ENCODE assay signal across 24 cellular contexts in genomic region chr20:57261488-57262243, GRCh38. TPM values are rescaled to one million over a fixed set of nuclear protein-coding genes. Genes with fewer than 3 reads are reported as not detected.
DNase-seq lines count a peak whose midpoint lies in the region; ATAC-seq and TF ChIP-seq lines count a peak whose summit lies in the region.
"Had no signal": no experiment of that assay in that cellular context is flagged by ENCODE, and none has a peak within 500 bp of the region (broad histone marks: within the 10 kb centered on the region; RNA-seq: fewer than 3 reads in every experiment).

No MANE protein-coding gene starts in this region.

- H3K9me3 ChIP-seq in HEK293 (ENCODE audit: control insufficient read depth, insufficient read depth, low read depth, low read length) (no peaks in the 10 kb centered on the region), hepatocyte (ENCODE audit: low read depth) (no peaks in the 10 kb centered on the region), trophoblast cell (ENCODE audit: insufficient read depth, low read depth, low read length) (peaks cover 3% of the 10 kb centered on the region)
- H3K9me3 ChIP-seq: ovary had no signal

- no peak overlapping the region for H3K23ac ChIP-seq in trophoblast cell (ENCODE audit: low read length)

- no peak overlapping the region for H2BK120ac ChIP-seq in trophoblast cell (ENCODE audit: insufficient read depth, low read length, poor library complexity)

- H3K79me2 ChIP-seq in hepatocyte (peaks cover 45% of the 10 kb centered on the region), trophoblast cell (ENCODE audit: control insufficient read depth, insufficient read depth, low read length, poor library complexity) (peaks cover 4% of the 10 kb centered on the region)

- peaks cover 5% of the 10 kb centered on the region for H3K79me1 ChIP-seq in trophoblast cell (ENCODE audit: low read length)

- WGBS in hepatocyte (ENCODE audit: low lambda C conversion rate, missing lambda C conversion rate), result 45% methylated on average over 13 of the region's 13 CpGs
- WGBS in trophoblast cell (ENCODE audit: extremely low coverage, insufficient coverage, insufficient read length), result no CpG with 5 or more reads among the region's 13 CpGs

- H2AFZ ChIP-seq in hepatocyte (no peak overlapping the region), trophoblast cell (ENCODE audit: insufficient read depth, low read length, poor library complexity) (no peak overlapping the region)

- H3K36me3 ChIP-seq in HEK293 (ENCODE audit: control insufficient read depth in 2 of 2, insufficient read depth in 1 of 2, low read length in 2 of 2) (no peaks in the 10 kb centered on the region), hepatocyte (replicated peaks; ENCODE audit: insufficient read depth, low read depth) (no peaks in the 10 kb centered on the region), trophoblast cell (ENCODE audit: control insufficient read depth in 1 of 2, insufficient read depth in 2 of 2, low read length in 2 of 2) (no peaks in the 10 kb centered on the region)
- H3K36me3 ChIP-seq: ovary had no signal

- H2BK12ac ChIP-seq in trophoblast cell (ENCODE audit: low read length), result no peak overlapping the region

- no peak overlapping the region for H3K14ac ChIP-seq in trophoblast cell (ENCODE audit: low read length)

- CTCF ChIA-PET in HEK293 (lab: Yijun Ruan, JAX), result interaction anchor here (0.8 kb wide), 1 partner anchor 169 kb away, joined by 4 read pairs; no protein-coding TSS in a partner anchor

- no peak overlapping the region for H4K91ac ChIP-seq in trophoblast cell (ENCODE audit: low read depth, low read length)

- H3K4me2 ChIP-seq in hepatocyte (peak overlapping the region; percentile 88), trophoblast cell (ENCODE audit: low read length) (no peak overlapping the region)
- H3K4me2 ChIP-seq: KMS-11 had no signal

- H4K8ac ChIP-seq in trophoblast cell (ENCODE audit: low read depth, low read length), result no peak overlapping the region

- POLR2A ChIA-PET in HEK293 (lab: Yijun Ruan, JAX), result no interaction called here

- no peak overlapping the region for H3K4me3 ChIP-seq in HEK293 (ENCODE audit: low read depth, low read length)
- no peak overlapping the region for H3K4me3 ChIP-seq in hepatocyte
- H3K4me3 ChIP-seq in trophoblast cell (ENCODE audit: low read depth, low read length), result no peak overlapping the region
- H3K4me3 ChIP-seq: lung, ovary had no signal

- H3K4me1 ChIP-seq in HEK293 (ENCODE audit: control insufficient read depth, insufficient read depth, low read length) (peaks cover 31% of the 10 kb centered on the region), hepatocyte (ENCODE audit: insufficient read depth) (peaks cover 59% of the 10 kb centered on the region), trophoblast cell (ENCODE audit: control insufficient read depth in 1 of 2, insufficient read depth in 2 of 2, low read length in 2 of 2) (peaks cover 18 to 35% of the 10 kb centered on the region in 2 experiments)

- H2BK5ac ChIP-seq in trophoblast cell (ENCODE audit: low read depth, low read length, poor library complexity), result no peak overlapping the region

- H2AK5ac ChIP-seq in trophoblast cell (ENCODE audit: low read length), result no peak overlapping the region

- DNase-seq in hepatocyte (ENCODE audit: low spot score) (no peak), trophoblast cell (no peak), NCI-H2196 (lab: John Stamatoyannopoulos, UW; ENCODE audit: unreplicated experiment) (no peak), amygdala (lab: John Stamatoyannopoulos, UW) (no peak), dermis blood vessel endothelial cell (no peak)
- DNase-seq: activated CD4-positive, alpha-beta T cell treated with anti-CD3 and anti-CD28 coated beads for 36 hours; activated CD8-positive, alpha-beta memory T cell treated with anti-CD3 and anti-CD28 coated beads for 24 hours; activated naive CD4-positive, alpha-beta T cell; activated T-cell treated with anti-CD3 and anti-CD28 coated beads, Interleukin-2, amount 50 U/mL, for 24 hours; GOT3; hippocampal formation; naive B cell; NCI-H146; ovary had no signal

- H4K12ac ChIP-seq in trophoblast cell (ENCODE audit: low read depth, low read length), result no peak overlapping the region

- H3K9me2 ChIP-seq in hepatocyte (replicated peaks; ENCODE audit: insufficient read depth), result no peaks in the 10 kb centered on the region

- TF ChIP-seq CTCF in HEK293 (tag by site-specific recombination; IDR thresholded peaks at IDR 0.05), result no peak
- no peak for TF ChIP-seq CTCF in VCaP (conservative IDR thresholded peaks at IDR 0.05)
- no peak for TF ChIP-seq CTCF in hepatocyte (IDR thresholded peaks at IDR 0.05; ENCODE audit: poor library complexity)

- H3K9ac ChIP-seq in trophoblast cell (ENCODE audit: low read length), result no peak overlapping the region
- H3K9ac ChIP-seq: KMS-11 had no signal

- no peak for ATAC-seq in HG02840 (IDR thresholded peaks at IDR 0.05; ENCODE audit: low FRiP score, unreplicated experiment)
- ATAC-seq: activated CD4-positive, alpha-beta T cell treated with anti-CD3 and anti-CD28 coated beads for 36 hours had no signal

- H3K4ac ChIP-seq in trophoblast cell (ENCODE audit: low read depth, low read length), result no peak overlapping the region

- H3K27ac ChIP-seq in HEK293 (ENCODE audit: extremely low read depth, low read depth, low read length) (no peak overlapping the region), VCaP (peak overlapping the region; percentile 87), hepatocyte (peak overlapping the region; percentile 68), trophoblast cell (ENCODE audit: low read depth, low read length) (peak overlapping the region; percentile 31)
- H3K27ac ChIP-seq: C4-2B, KMS-11, ovary had no signal

- no peak overlapping the region for H3K18ac ChIP-seq in trophoblast cell (ENCODE audit: low read length)

- H4K20me1 ChIP-seq in hepatocyte (ENCODE audit: insufficient read depth, poor library complexity, severe bottlenecking), result no peaks in the 10 kb centered on the region

- H3K27me3 ChIP-seq in hepatocyte, result peaks cover 3% of the 10 kb centered on the region
- peaks cover 11% of the 10 kb centered on the region for H3K27me3 ChIP-seq in trophoblast cell (ENCODE audit: insufficient read depth, low read length)
- H3K27me3 ChIP-seq: ovary had no signal

TF ChIP-seq in HEK293, 187 proteins besides CTCF, POLR2A, EP300 and RAD21 (continues in another document):
- TF ChIP-seq ZNF560 (tag by site-specific recombination; IDR thresholded peaks at IDR 0.05; ENCODE audit: borderline replicate concordance) (no peak), ZNF777 (tag by site-specific recombination; IDR thresholded peaks at IDR 0.05; ENCODE audit: borderline replicate concordance) (no peak), SP7 (tag by site-specific recombination; IDR thresholded peaks at IDR 0.05) (peak; percentile 86), ZNF677 (tag by site-specific recombination; IDR thresholded peaks at IDR 0.05) (no peak), SP3 (tag by site-specific recombination; IDR thresholded peaks at IDR 0.05) (no peak), ZNF354C (tag by site-specific recombination; IDR thresholded peaks at IDR 0.05; ENCODE audit: borderline replicate concordance, low read depth) (no peak), PRDM6 (tag by site-specific recombination; IDR thresholded peaks at IDR 0.05) (peak; percentile 27; the same call in 1 of the 2 replicates), SCRT1 (tag by site-specific recombination; IDR thresholded peaks at IDR 0.05; ENCODE audit: borderline replicate concordance) (no peak), ZFHX2 (tag by site-specific recombination; conservative IDR thresholded peaks at IDR 0.05) (no peak), ZNF10 (tag by site-specific recombination; IDR thresholded peaks at IDR 0.05) (no peak), ZNF416 (tag by site-specific recombination; IDR thresholded peaks at IDR 0.05) (no peak), ZBTB44 (tag by site-specific recombination; IDR thresholded peaks at IDR 0.05) (no peak)

RNA-seq across cellular contexts. Expression of gene BMP7, which starts 4.8 kb away (rescaled TPM):
- total RNA-seq in hepatocyte, result 12.8 and 14.8 TPM in 2 replicates
- 9.1 and 11.4 TPM in 2 replicates for polyA plus RNA-seq in hepatocyte
- polyA plus RNA-seq in trophoblast cell (2013), result 13.5 and 14.2 TPM in 2 replicates
- not detected in 2 replicates for total RNA-seq in dermis blood vessel endothelial cell
- total RNA-seq: dermis microvascular lymphatic vessel endothelial cell, fibroblast of villous mesenchyme, HT-29 had no signal
- polyA plus RNA-seq: AG04450 had no signal

Comparison
In these comparisons a context has a peak if more than half of its experiments do, and no peak if none do; other contexts are left out.
1. RNA of gene BMP7, which starts 4.8 kb away (total RNA-seq): 12.8 to 14.8 TPM in hepatocyte; not detected in dermis blood vessel endothelial cell; every median in the first group is over 10 times any median in the second.